2 cellular contexts compared by ENCODE assay signal in the genomic region with DNA sequence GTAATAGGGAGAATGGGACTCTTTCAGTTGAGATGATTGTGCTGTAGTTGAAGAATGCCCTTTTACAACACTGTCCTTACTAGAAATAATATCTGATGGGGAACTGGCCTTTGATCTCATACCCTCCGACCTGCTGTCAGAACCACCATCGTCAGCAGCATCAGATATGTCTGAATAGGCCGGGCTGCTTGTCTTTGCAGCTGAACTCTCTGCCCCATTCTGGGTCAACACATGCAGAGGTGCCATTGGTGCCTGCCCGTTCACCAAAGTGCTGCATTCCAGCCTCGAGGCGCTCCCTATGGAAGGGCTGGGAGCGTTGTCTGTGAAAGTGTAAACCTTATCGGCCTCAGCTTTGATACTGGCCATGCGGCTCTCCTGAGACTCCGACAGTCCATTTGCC.
TF ChIP-seq lines count a peak whose summit lies in the region.

No MANE protein-coding gene starts in this region.

TF ChIP-seq in IMR-90, 13 proteins besides CTCF, POLR2A, EP300 and RAD21:
- TF ChIP-seq USF2 (IDR thresholded peaks at IDR 0.05; ENCODE audit: low read depth, low read length) (no peak), NFE2L2 (IDR thresholded peaks at IDR 0.05; ENCODE audit: low read depth, low read length) (no peak), FOS (IDR thresholded peaks at IDR 0.05; ENCODE audit: low read depth, low read length) (no peak), CEBPB (IDR thresholded peaks at IDR 0.05; ENCODE audit: low read depth, low read length) (no peak), MXI1 (IDR thresholded peaks at IDR 0.05; ENCODE audit: borderline replicate concordance, low read depth, low read length) (no peak), MAZ (IDR thresholded peaks at IDR 0.05; ENCODE audit: borderline replicate concordance, low read depth, low read length) (no peak), CHD1 (IDR thresholded peaks at IDR 0.05; ENCODE audit: low read depth, low read length) (no peak), BHLHE40 (IDR thresholded peaks at IDR 0.05; ENCODE audit: low read depth, low read length) (no peak), MAFK (IDR thresholded peaks at IDR 0.05; ENCODE audit: low read depth, low read length) (no peak), SMC3 (IDR thresholded peaks at IDR 0.05; ENCODE audit: low read depth, low read length) (no peak), RFX5 (IDR thresholded peaks at IDR 0.05; ENCODE audit: low read depth, low read length) (no peak), RCOR1 (IDR thresholded peaks at IDR 0.05; ENCODE audit: insufficient replicate concordance, low read length) (no peak)
- TF ChIP-seq, protein P1, sequence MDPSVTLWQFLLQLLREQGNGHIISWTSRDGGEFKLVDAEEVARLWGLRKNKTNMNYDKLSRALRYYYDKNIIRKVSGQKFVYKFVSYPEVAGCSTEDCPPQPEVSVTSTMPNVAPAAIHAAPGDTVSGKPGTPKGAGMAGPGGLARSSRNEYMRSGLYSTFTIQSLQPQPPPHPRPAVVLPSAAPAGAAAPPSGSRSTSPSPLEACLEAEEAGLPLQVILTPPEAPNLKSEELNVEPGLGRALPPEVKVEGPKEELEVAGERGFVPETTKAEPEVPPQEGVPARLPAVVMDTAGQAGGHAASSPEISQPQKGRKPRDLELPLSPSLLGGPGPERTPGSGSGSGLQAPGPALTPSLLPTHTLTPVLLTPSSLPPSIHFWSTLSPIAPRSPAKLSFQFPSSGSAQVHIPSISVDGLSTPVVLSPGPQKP (IDR thresholded peaks at IDR 0.05; ENCODE audit: borderline replicate concordance, low read depth, low read length), result no peak

TF ChIP-seq in GM12878, 131 proteins besides CTCF, POLR2A, EP300 and RAD21:
- TF ChIP-seq NR2C1 (IDR thresholded peaks at IDR 0.05), result no peak
- TF ChIP-seq SUPT20H (IDR thresholded peaks at IDR 0.05; ENCODE audit: borderline replicate concordance, control insufficient read depth, low read depth, low read length), result no peak
- TF ChIP-seq ZBED1 (IDR thresholded peaks at IDR 0.05; ENCODE audit: borderline replicate concordance), result no peak
- TF ChIP-seq EED (IDR thresholded peaks at IDR 0.05; ENCODE audit: low read depth), result no peak
- no peak for TF ChIP-seq MEF2A (IDR thresholded peaks at IDR 0.05; ENCODE audit: insufficient read depth, low read depth, low read length)
- TF ChIP-seq, protein P2, sequence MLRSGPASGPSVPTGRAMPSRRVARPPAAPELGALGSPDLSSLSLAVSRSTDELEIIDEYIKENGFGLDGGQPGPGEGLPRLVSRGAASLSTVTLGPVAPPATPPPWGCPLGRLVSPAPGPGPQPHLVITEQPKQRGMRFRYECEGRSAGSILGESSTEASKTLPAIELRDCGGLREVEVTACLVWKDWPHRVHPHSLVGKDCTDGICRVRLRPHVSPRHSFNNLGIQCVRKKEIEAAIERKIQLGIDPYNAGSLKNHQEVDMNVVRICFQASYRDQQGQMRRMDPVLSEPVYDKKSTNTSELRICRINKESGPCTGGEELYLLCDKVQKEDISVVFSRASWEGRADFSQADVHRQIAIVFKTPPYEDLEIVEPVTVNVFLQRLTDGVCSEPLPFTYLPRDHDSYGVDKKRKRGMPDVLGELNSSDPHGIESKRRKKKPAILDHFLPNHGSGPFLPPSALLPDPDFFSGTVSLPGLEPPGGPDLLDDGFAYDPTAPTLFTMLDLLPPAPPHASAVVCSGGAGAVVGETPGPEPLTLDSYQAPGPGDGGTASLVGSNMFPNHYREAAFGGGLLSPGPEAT (IDR thresholded peaks at IDR 0.05; ENCODE audit: low read depth), result no peak
- no peak for TF ChIP-seq ZNF592 (IDR thresholded peaks at IDR 0.05)
- no peak for TF ChIP-seq POU2F2 (IDR thresholded peaks at IDR 0.05; ENCODE audit: borderline replicate concordance, low read depth, low read length)
- no peak for TF ChIP-seq POLR2AphosphoS5 (IDR thresholded peaks at IDR 0.05; ENCODE audit: low read length)
- no peak for TF ChIP-seq HCFC1 (IDR thresholded peaks at IDR 0.05; ENCODE audit: low read length)
- no peak for TF ChIP-seq SKIL (IDR thresholded peaks at IDR 0.05; ENCODE audit: low read depth, poor library complexity, severe bottlenecking)
- no peak for TF ChIP-seq ZNF207 (IDR thresholded peaks at IDR 0.05; ENCODE audit: borderline replicate concordance)
TF ChIP-seq in GM12878: peak in this region for 0.
